Comparison of ENCODE assay signal across 22 cellular contexts in genomic region chr20:41559658-41560057, GRCh38.
"Had no signal": no experiment of that assay in that cellular context is flagged by ENCODE, and none has a peak within 500 bp of the region (broad histone marks: within the 10 kb centered on the region; RNA-seq: fewer than 3 reads in every experiment).

No MANE protein-coding gene starts in this region.

- H3K27ac Mint-ChIP-seq: activated naive CD8-positive, alpha-beta T cell treated with anti-CD3 and anti-CD28 coated beads for 36 hours had no signal

- H3K27me3 ChIP-seq: body of pancreas, colonic mucosa, esophagus squamous epithelium, left lung, neutrophil had no signal

- H3K36me3 ChIP-seq: colonic mucosa, esophagus squamous epithelium, left lung, neutrophil, thoracic aorta had no signal

- H3K4me1 ChIP-seq: body of pancreas, colonic mucosa, left lung had no signal

- FAIRE-seq: kidney, urothelium cell line had no signal

- H3K4me3 ChIP-seq: body of pancreas, colonic mucosa, esophagus squamous epithelium, left lung, thoracic aorta had no signal

- H3K27ac ChIP-seq: body of pancreas, colonic mucosa, esophagus squamous epithelium, left lung, neutrophil, thoracic aorta had no signal

- H3K27me3 Mint-ChIP-seq: activated naive CD8-positive, alpha-beta T cell treated with anti-CD3 and anti-CD28 coated beads for 36 hours had no signal

- DNase-seq: activated CD4-positive, alpha-beta T cell treated with anti-CD3 and anti-CD28 coated beads, Interleukin-2, amount 50 U/mL, for 48 hours; activated gamma-delta T cell; activated naive CD8-positive, alpha-beta T cell treated with anti-CD3 and anti-CD28 coated beads for 36 hours; activated T-cell treated with anti-CD3 and anti-CD28 coated beads, Interleukin-2, amount 50 U/mL, for 4 hours; amygdala; body of pancreas; caudate nucleus; colonic mucosa; esophagus squamous epithelium; glutamatergic neuron; hypothalamus; kidney; left lung; mammary epithelial cell; natural killer cell; posterior cingulate gyrus; stimulated activated CD4-positive, alpha-beta T cell treated with anti-CD3 and anti-CD28 coated beads, Interleukin-4, amount 100 ng/mL, for 24 hours; stimulated activated CD8-positive, alpha-beta memory T cell treated with anti-CD3 and anti-CD28 coated beads, Interleukin-4, amount 100 ng/mL, for 48 hours; T-helper 9 cell had no signal

- H3K9me3 Mint-ChIP-seq: natural killer cell had no signal

- ATAC-seq: activated T-cell treated with anti-CD3 and anti-CD28 coated beads, Interleukin-2, amount 50 U/mL, for 4 hours; body of pancreas; left lung; natural killer cell had no signal

- H3K36me3 Mint-ChIP-seq: natural killer cell had no signal

- H3K4me3 Mint-ChIP-seq: activated naive CD8-positive, alpha-beta T cell treated with anti-CD3 and anti-CD28 coated beads for 36 hours; activated T-cell treated with anti-CD3 and anti-CD28 coated beads, Interleukin-2, amount 50 U/mL, for 4 hours; natural killer cell had no signal

- H3K9me3 ChIP-seq: body of pancreas, colonic mucosa, esophagus squamous epithelium, left lung, neutrophil, thoracic aorta had no signal
